In genomic region chr15:89632563-89633430, GRCh38 we compare ENCODE assay signal across 26 cellular contexts. TPM values are rescaled to one million over a fixed set of nuclear protein-coding genes. Genes with fewer than 3 reads are reported as not detected.
A peak's percentile ranks its signal among the peaks of the same experiment; 100 is the strongest.
DNase-seq lines count a peak whose midpoint lies in the region; ATAC-seq and TF ChIP-seq lines count a peak whose summit lies in the region.
"Had no signal": no experiment of that assay in that cellular context is flagged by ENCODE, and none has a peak within 500 bp of the region (broad histone marks: within the 10 kb centered on the region; RNA-seq: fewer than 3 reads in every experiment).

No MANE protein-coding gene starts in this region.

- H3K27me3 Mint-ChIP-seq in stimulated activated naive CD8-positive, alpha-beta T cell treated with anti-CD3 and anti-CD28 coated beads, Interleukin-15, amount 100 ng/mL, for 72 hours = no peaks in the 10 kb centered on the region
- H3K27me3 Mint-ChIP-seq in nephron progenitor cell (ENCODE audit: low read depth, poor library complexity) = peaks cover 3% of the 10 kb centered on the region
- H3K27me3 Mint-ChIP-seq in stimulated activated memory B cell treated with anti-CD40 and anti-IgM and Interleukin-4, amounts not matched to agents 10 μg/mL and 1 μg/mL and 100 μg/mL, for 72 hours = no peaks in the 10 kb centered on the region
- H3K27me3 Mint-ChIP-seq: activated CD4-positive, alpha-beta T cell treated with anti-CD3 and anti-CD28 coated beads, Interleukin-2, amount 10 ng/mL, durations not matched to agents 24 days and 14 days; stimulated activated naive CD8-positive, alpha-beta T cell treated with anti-CD3 and anti-CD28 coated beads, Interleukin-15, Interleukin-2, amounts not matched to agents 100 ng/mL and 50 ng/mL, for 24 hours had no signal

- intact Hi-C loops in Panc1 (cut with micrococcal nuclease; ENCODE audit: unreplicated experiment) = no loop called here

- H3K27me3 ChIP-seq in Panc1 (ENCODE audit: control insufficient read depth, insufficient read depth, low read length) = no peaks in the 10 kb centered on the region
- H3K27me3 ChIP-seq: BLaER1, colonic mucosa, esophagus muscularis mucosa, foreskin keratinocyte, thyroid gland had no signal

- ATAC-seq in stimulated activated naive CD8-positive, alpha-beta T cell treated with anti-CD3 and anti-CD28 coated beads, Interleukin-15, amount 100 ng/mL, for 72 hours = peak; percentile 3
- no peak for ATAC-seq in stimulated activated naive CD8-positive, alpha-beta T cell treated with anti-CD3 and anti-CD28 coated beads, Interleukin-15, Interleukin-2, amounts not matched to agents 100 U/mL and 50 U/mL, for 24 hours
- 0 out of 2 replicates have a peak, but pooled peaks have one; percentile 16 for ATAC-seq in Panc1
- ATAC-seq in stimulated activated memory B cell treated with anti-CD40 and anti-IgM and Interleukin-4, amounts not matched to agents 10 μg/mL and 1 μg/mL and 100 μg/mL, for 72 hours = no peak
- ATAC-seq: foreskin keratinocyte, psoas muscle had no signal

- H3K4me3 Mint-ChIP-seq in stimulated activated naive CD8-positive, alpha-beta T cell treated with anti-CD3 and anti-CD28 coated beads, Interleukin-15, amount 100 ng/mL, for 72 hours = no peak overlapping the region
- H3K4me3 Mint-ChIP-seq in nephron progenitor cell = no peak overlapping the region
- H3K4me3 Mint-ChIP-seq in stimulated activated memory B cell treated with anti-CD40 and anti-IgM and Interleukin-4, amounts not matched to agents 10 μg/mL and 1 μg/mL and 100 μg/mL, for 72 hours = no peak overlapping the region
- H3K4me3 Mint-ChIP-seq: activated CD4-positive, alpha-beta T cell treated with anti-CD3 and anti-CD28 coated beads, Interleukin-2, amount 10 ng/mL, durations not matched to agents 24 days and 14 days; stimulated activated naive CD8-positive, alpha-beta T cell treated with anti-CD3 and anti-CD28 coated beads, Interleukin-15, Interleukin-2, amounts not matched to agents 100 ng/mL and 50 ng/mL, for 24 hours had no signal

- H3K9me3 Mint-ChIP-seq in stimulated activated naive CD8-positive, alpha-beta T cell treated with anti-CD3 and anti-CD28 coated beads, Interleukin-15, amount 100 ng/mL, for 72 hours = peaks cover 0 to 16% of the 10 kb centered on the region in 2 donors
- H3K9me3 Mint-ChIP-seq in nephron progenitor cell = peaks cover 41% of the 10 kb centered on the region
- peaks cover 5% of the 10 kb centered on the region for H3K9me3 Mint-ChIP-seq in stimulated activated memory B cell treated with anti-CD40 and anti-IgM and Interleukin-4, amounts not matched to agents 10 μg/mL and 1 μg/mL and 100 μg/mL, for 72 hours

- peaks cover 72% of the 10 kb centered on the region for H3K36me3 Mint-ChIP-seq in nephron progenitor cell (ENCODE audit: low read depth)
- peaks cover 6% of the 10 kb centered on the region for H3K36me3 Mint-ChIP-seq in stimulated activated memory B cell treated with anti-CD40 and anti-IgM and Interleukin-4, amounts not matched to agents 10 μg/mL and 1 μg/mL and 100 μg/mL, for 72 hours

- POLR2A ChIA-PET in Panc1 (lab: Charles Lee) = interaction anchor here (0.6 kb wide), 1 partner anchor 130 kb away, joined by 3 read pairs; no protein-coding TSS in a partner anchor

- peaks cover 6% of the 10 kb centered on the region for H3K4me1 Mint-ChIP-seq in stimulated activated naive CD8-positive, alpha-beta T cell treated with anti-CD3 and anti-CD28 coated beads, Interleukin-15, amount 100 ng/mL, for 72 hours
- no peaks in the 10 kb centered on the region for H3K4me1 Mint-ChIP-seq in nephron progenitor cell
- peaks cover 5% of the 10 kb centered on the region for H3K4me1 Mint-ChIP-seq in stimulated activated memory B cell treated with anti-CD40 and anti-IgM and Interleukin-4, amounts not matched to agents 10 μg/mL and 1 μg/mL and 100 μg/mL, for 72 hours
- H3K4me1 Mint-ChIP-seq: activated CD4-positive, alpha-beta T cell treated with anti-CD3 and anti-CD28 coated beads, Interleukin-2, amount 10 ng/mL, durations not matched to agents 24 days and 14 days had no signal

- H3K36me3 ChIP-seq in Panc1 (ENCODE audit: control insufficient read depth, insufficient read depth, low read length) = peaks cover 5% of the 10 kb centered on the region
- H3K36me3 ChIP-seq: colonic mucosa had no signal

- in situ Hi-C loops in Panc1 (cut with HindIII; ENCODE audit: low pct_unique_long_range_greater_than_20kb, low sequenced_read_pairs) = no loop called here

- no peak for DNase-seq in stimulated activated naive CD8-positive, alpha-beta T cell treated with anti-CD3 and anti-CD28 coated beads, Interleukin-15, amount 100 ng/mL, for 72 hours
- DNase-seq in stimulated activated naive CD8-positive, alpha-beta T cell treated with anti-CD3 and anti-CD28 coated beads, Interleukin-15, Interleukin-2, amounts not matched to agents 100 U/mL and 50 U/mL, for 24 hours = no peak
- DNase-seq in Panc1 (ENCODE audit: low read depth, low spot score) = no peak
- no peak for DNase-seq in nephron progenitor cell
- DNase-seq in KG1 (lab: John Stamatoyannopoulos, UW) = no peak
- no peak for DNase-seq in NCI-H345 (lab: John Stamatoyannopoulos, UW)
- DNase-seq: activated CD4-positive, alpha-beta T cell treated with anti-CD3 and anti-CD28 coated beads, Interleukin-2, amount 10 ng/mL, durations not matched to agents 24 days and 14 days; activated naive CD4-positive, alpha-beta T cell treated with anti-CD3 and anti-CD28 coated beads, Interleukin-2, amount 50 U/mL, for 16 hours; amniotic stem cell; colonic mucosa; effector memory CD4-positive, alpha-beta T cell; foreskin keratinocyte; Kasumi-1; NCI-H146; NCI-H2171; NCI-H510A treated with DMSO at 0.1 percent for 48 hours; PC-3; psoas muscle; Right ventricle myocardium superior; stimulated activated CD4-positive, alpha-beta T cell treated with anti-CD3 and anti-CD28 coated beads, Interleukin-15, amount 100 ng/mL, for 24 hours; thyroid gland had no signal

- H3K27ac ChIP-seq in Panc1 (ENCODE audit: low read length) = no peak overlapping the region
- H3K27ac ChIP-seq: BLaER1, colonic mucosa, esophagus muscularis mucosa, foreskin keratinocyte, psoas muscle, thyroid gland had no signal

- H3K27ac Mint-ChIP-seq in stimulated activated naive CD8-positive, alpha-beta T cell treated with anti-CD3 and anti-CD28 coated beads, Interleukin-15, amount 100 ng/mL, for 72 hours = peak overlapping the region in 1 of 2 donors; percentile 33
- peak overlapping the region; percentile 29 for H3K27ac Mint-ChIP-seq in nephron progenitor cell
- no peak overlapping the region for H3K27ac Mint-ChIP-seq in stimulated activated memory B cell treated with anti-CD40 and anti-IgM and Interleukin-4, amounts not matched to agents 10 μg/mL and 1 μg/mL and 100 μg/mL, for 72 hours
- H3K27ac Mint-ChIP-seq: activated CD4-positive, alpha-beta T cell treated with anti-CD3 and anti-CD28 coated beads, Interleukin-2, amount 10 ng/mL, durations not matched to agents 24 days and 14 days; stimulated activated naive CD8-positive, alpha-beta T cell treated with anti-CD3 and anti-CD28 coated beads, Interleukin-15, Interleukin-2, amounts not matched to agents 100 ng/mL and 50 ng/mL, for 24 hours had no signal

- no peak overlapping the region for H3K4me3 ChIP-seq in Panc1 (ENCODE audit: low read depth in 2 of 2, low read length in 2 of 2)
- H3K4me3 ChIP-seq: BLaER1, colonic mucosa, esophagus muscularis mucosa, HAP-1, psoas muscle, thyroid gland had no signal

- CTCF ChIA-PET in Panc1 (lab: Charles Lee) = no interaction called here

- no peaks in the 10 kb centered on the region for H3K9me3 ChIP-seq in Panc1 (ENCODE audit: control insufficient read depth, insufficient read depth, low read depth, low read length)
- H3K9me3 ChIP-seq: colonic mucosa, esophagus muscularis mucosa, HAP-1, psoas muscle, thyroid gland had no signal

- TF ChIP-seq CTCF in Panc1 (IDR thresholded peaks at IDR 0.05) (no peak), nephron progenitor cell (IDR thresholded peaks at IDR 0.05) (no peak)

- no TSS peak for BruUV-seq in Panc1 (replicated peaks; lab: Mats Ljungman, UMichigan)

- H3K4me1 ChIP-seq in Panc1 (ENCODE audit: control insufficient read depth, insufficient read depth, low read length) = no peaks in the 10 kb centered on the region
- H3K4me1 ChIP-seq: colonic mucosa, esophagus muscularis mucosa, foreskin keratinocyte, HAP-1, psoas muscle, thyroid gland had no signal

RNA-seq across cellular contexts. Expression of gene KIF7, which starts 22.5 kb away (rescaled TPM):
- total RNA-seq in Panc1 (2021; ENCODE audit: unreplicated experiment) = 6.5 TPM
- 9.7 TPM for polyA plus RNA-seq in Panc1 (2012; ENCODE audit: insufficient read length)

RNA-seq across cellular contexts. Expression of gene PLIN1, which starts 46.4 kb away (rescaled TPM):
- 0.44 TPM for total RNA-seq in Panc1 (2021; ENCODE audit: unreplicated experiment)
- 0.23 TPM for polyA plus RNA-seq in Panc1 (2012; ENCODE audit: insufficient read length)

RNA-seq across cellular contexts. Expression of gene TICRR, which starts 57.5 kb away (rescaled TPM):
- total RNA-seq in Panc1 (2021; ENCODE audit: unreplicated experiment) = 20.5 TPM
- 5.5 TPM for polyA plus RNA-seq in Panc1 (2012; ENCODE audit: insufficient read length)

RNA-seq across cellular contexts. Expression of gene PEX11A, which starts 57.8 kb away (rescaled TPM):
- total RNA-seq in Panc1 (2021; ENCODE audit: unreplicated experiment) = 6.2 TPM
- polyA plus RNA-seq in Panc1 (2012; ENCODE audit: insufficient read length) = 8.3 TPM

RNA-seq across cellular contexts. Expression of gene WDR93, which starts 57.8 kb away (rescaled TPM):
- total RNA-seq in Panc1 (2021; ENCODE audit: unreplicated experiment) = 0.18 TPM
- not detected for polyA plus RNA-seq in Panc1 (2012; ENCODE audit: insufficient read length)
- total RNA-seq: activated CD4-positive, alpha-beta T cell treated with anti-CD3 and anti-CD28 coated beads, Interleukin-2, amount 10 ng/mL, durations not matched to agents 24 days and 14 days; foreskin keratinocyte; psoas muscle had no signal
- polyA plus RNA-seq: foreskin keratinocyte had no signal

Comparison
In these comparisons a context has a peak if more than half of its experiments do, and no peak if none do; other contexts are left out.
1. ATAC-seq: peak in stimulated activated naive CD8-positive, alpha-beta T cell treated with anti-CD3 and anti-CD28 coated beads, Interleukin-15, amount 100 ng/mL, for 72 hours (single experiment) and Panc1 (single experiment); none in stimulated activated naive CD8-positive, alpha-beta T cell treated with anti-CD3 and anti-CD28 coated beads, Interleukin-15, Interleukin-2, amounts not matched to agents 100 U/mL and 50 U/mL, for 24 hours (single experiment) and stimulated activated memory B cell treated with anti-CD40 and anti-IgM and Interleukin-4, amounts not matched to agents 10 μg/mL and 1 μg/mL and 100 μg/mL, for 72 hours (single experiment).